In the genomic region with DNA sequence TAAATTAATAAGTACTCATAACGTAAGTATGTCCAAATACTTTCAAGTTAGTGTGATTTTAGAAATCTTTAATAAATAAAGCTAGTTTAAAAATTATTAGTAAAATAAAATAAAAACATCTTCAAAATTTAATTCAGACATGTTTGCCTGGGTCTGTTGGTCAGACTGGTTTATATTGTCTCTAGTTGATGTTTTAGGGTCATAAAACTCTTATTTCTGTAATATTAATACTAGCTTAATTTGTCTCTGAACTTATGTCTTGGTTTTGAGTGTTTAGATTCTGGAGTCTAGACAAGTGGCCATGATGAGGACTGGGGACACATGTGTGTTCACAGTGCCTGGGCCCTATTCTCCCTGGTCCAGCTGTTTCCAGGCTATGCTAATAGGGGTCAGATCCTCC, we compare ENCODE assay signal across 23 cellular contexts.
"Had no signal": no experiment of that assay in that cellular context is flagged by ENCODE, and none has a peak within 500 bp of the region (broad histone marks: within the 10 kb centered on the region; RNA-seq: fewer than 3 reads in every experiment).

No MANE protein-coding gene starts in this region.

- H3K27me3 Mint-ChIP-seq: activated CD4-positive, alpha-beta T cell treated with anti-CD3 and anti-CD28 coated beads for 36 hours; activated CD8-positive, alpha-beta T cell treated with anti-CD3 and anti-CD28 coated beads for 36 hours; activated naive CD8-positive, alpha-beta T cell treated with anti-CD3 and anti-CD28 coated beads, Interleukin-2, amount 10 ng/mL, durations not matched to agents 7 days and 5 days; T-cell had no signal

- H3K36me3 ChIP-seq: adrenal gland, WERI-Rb-1 had no signal

- H3K4me1 ChIP-seq: adrenal gland had no signal

- ATAC-seq: activated CD4-positive, alpha-beta T cell treated with anti-CD3 and anti-CD28 coated beads for 36 hours; activated CD8-positive, alpha-beta T cell treated with anti-CD3 and anti-CD28 coated beads for 36 hours; Panc1; Right ventricle myocardium inferior; T-cell had no signal

- H3K4me3 Mint-ChIP-seq: activated CD4-positive, alpha-beta T cell treated with anti-CD3 and anti-CD28 coated beads for 36 hours; activated CD8-positive, alpha-beta T cell treated with anti-CD3 and anti-CD28 coated beads for 36 hours; activated naive CD8-positive, alpha-beta T cell treated with anti-CD3 and anti-CD28 coated beads, Interleukin-2, amount 10 ng/mL, durations not matched to agents 7 days and 5 days; T-cell had no signal

- H3K4me1 Mint-ChIP-seq: activated CD4-positive, alpha-beta T cell treated with anti-CD3 and anti-CD28 coated beads for 36 hours; activated naive CD8-positive, alpha-beta T cell treated with anti-CD3 and anti-CD28 coated beads, Interleukin-2, amount 10 ng/mL, durations not matched to agents 7 days and 5 days; T-cell had no signal

- H3K27me3 ChIP-seq: adrenal gland had no signal

- H3K27ac Mint-ChIP-seq: activated CD4-positive, alpha-beta T cell treated with anti-CD3 and anti-CD28 coated beads for 36 hours; activated CD8-positive, alpha-beta T cell treated with anti-CD3 and anti-CD28 coated beads for 36 hours; activated naive CD8-positive, alpha-beta T cell treated with anti-CD3 and anti-CD28 coated beads, Interleukin-2, amount 10 ng/mL, durations not matched to agents 7 days and 5 days; T-cell had no signal

- H3K27ac ChIP-seq: adrenal gland, SK-N-MC, WERI-Rb-1 had no signal

- H3K4me3 ChIP-seq: adrenal gland, SK-N-MC had no signal

- DNase-seq: activated CD4-positive, alpha-beta T cell treated with anti-CD3 and anti-CD28 coated beads for 36 hours; activated CD8-positive, alpha-beta memory T cell treated with anti-CD3 and anti-CD28 coated beads, Interleukin-2, amount 50 U/mL, for 4 hours; activated CD8-positive, alpha-beta T cell treated with anti-CD3 and anti-CD28 coated beads for 36 hours; activated naive CD4-positive, alpha-beta T cell treated with anti-CD3 and anti-CD28 coated beads, Interleukin-2, amount 50 U/mL, for 16 hours; activated naive CD8-positive, alpha-beta T cell treated with anti-CD3 and anti-CD28 coated beads, Interleukin-2, amount 10 ng/mL, durations not matched to agents 7 days and 5 days; adrenal gland; anterior cingulate cortex; KG1; NCI-H1092; NCI-H1417; NCI-H1930; NCI-H345; NCI-H510A; NCI-H526 treated with DMSO at 0.1 percent for 48 hours; NCI-H82; RPMI8226; T-cell; T-helper 2 cell; T1000; WERI-Rb-1 had no signal
